1 cellular context compared by ENCODE assay signal in genomic region chr17:18258356-18259038, GRCh38.
TF ChIP-seq lines count a peak whose summit lies in the region.

Gene FLII (minus strand): TSS chr17:18258738. CDS start chr17:18258690, 48 bp downstream.

TF ChIP-seq in WTC11, 78 proteins besides CTCF, POLR2A, EP300 and RAD21 (continued from another document):
- TF ChIP-seq PRDM15 (CRISPR knock-in tag; IDR thresholded peaks at IDR 0.05) (peak; percentile 24; the same call in 1 of the 2 replicates), ZMAT4 (CRISPR knock-in tag; IDR thresholded peaks at IDR 0.05) (no peak), TEAD4 (CRISPR knock-in tag; IDR thresholded peaks at IDR 0.05) (no peak), ZNF416 (CRISPR knock-in tag; IDR thresholded peaks at IDR 0.05) (no peak), NR3C1 (CRISPR knock-in tag; conservative IDR thresholded peaks at IDR 0.05; ENCODE audit: low read depth) (no peak), ERG (CRISPR knock-in tag; IDR thresholded peaks at IDR 0.05) (no peak), KAT7 (CRISPR knock-in tag; IDR thresholded peaks at IDR 0.05; ENCODE audit: borderline replicate concordance) (no peak), JAZF1 (CRISPR knock-in tag; IDR thresholded peaks at IDR 0.05) (no peak), SMAD3 (CRISPR knock-in tag; IDR thresholded peaks at IDR 0.05; ENCODE audit: borderline replicate concordance) (no peak), E2F5 (CRISPR knock-in tag; IDR thresholded peaks at IDR 0.05) (peak; percentile 49; the same call in 1 of the 2 replicates), FOXJ3 (CRISPR knock-in tag; IDR thresholded peaks at IDR 0.05; ENCODE audit: borderline replicate concordance) (no peak), ZNF317 (CRISPR knock-in tag; IDR thresholded peaks at IDR 0.05; ENCODE audit: borderline replicate concordance, low read depth) (no peak), ELF4 (CRISPR knock-in tag; IDR thresholded peaks at IDR 0.05; ENCODE audit: low read depth) (no peak), GTF2I (CRISPR knock-in tag; conservative IDR thresholded peaks at IDR 0.05) (no peak), USF2 (CRISPR knock-in tag; IDR thresholded peaks at IDR 0.05) (no peak), ZNF671 (CRISPR knock-in tag; IDR thresholded peaks at IDR 0.05) (no peak), RORB (CRISPR knock-in tag; IDR thresholded peaks at IDR 0.05) (no peak), RELA (CRISPR knock-in tag; IDR thresholded peaks at IDR 0.05; ENCODE audit: borderline replicate concordance) (no peak), TP53 (CRISPR knock-in tag; IDR thresholded peaks at IDR 0.05) (0 out of 2 replicates have a peak, but pooled peaks have one; percentile 57), ESRRA (CRISPR knock-in tag; IDR thresholded peaks at IDR 0.05; ENCODE audit: borderline replicate concordance) (no peak), ZSCAN18 (CRISPR knock-in tag; IDR thresholded peaks at IDR 0.05) (no peak), ETV6 (CRISPR knock-in tag; IDR thresholded peaks at IDR 0.05) (no peak), GABPB1 (CRISPR knock-in tag; IDR thresholded peaks at IDR 0.05) (no peak), OVOL2 (CRISPR knock-in tag; IDR thresholded peaks at IDR 0.05; ENCODE audit: borderline replicate concordance) (no peak), PRRX2 (CRISPR knock-in tag; IDR thresholded peaks at IDR 0.05) (no peak), CDX4 (CRISPR knock-in tag; IDR thresholded peaks at IDR 0.05; ENCODE audit: borderline replicate concordance) (no peak), EMX1 (CRISPR knock-in tag; IDR thresholded peaks at IDR 0.05) (no peak), MYBL2 (CRISPR knock-in tag; IDR thresholded peaks at IDR 0.05) (no peak), SMAD4 (CRISPR knock-in tag; IDR thresholded peaks at IDR 0.05) (0 out of 2 replicates have a peak, but pooled peaks have one; percentile 18), ZNF263 (CRISPR knock-in tag; IDR thresholded peaks at IDR 0.05; ENCODE audit: low read depth) (no peak)
- TF ChIP-seq, protein P1, sequence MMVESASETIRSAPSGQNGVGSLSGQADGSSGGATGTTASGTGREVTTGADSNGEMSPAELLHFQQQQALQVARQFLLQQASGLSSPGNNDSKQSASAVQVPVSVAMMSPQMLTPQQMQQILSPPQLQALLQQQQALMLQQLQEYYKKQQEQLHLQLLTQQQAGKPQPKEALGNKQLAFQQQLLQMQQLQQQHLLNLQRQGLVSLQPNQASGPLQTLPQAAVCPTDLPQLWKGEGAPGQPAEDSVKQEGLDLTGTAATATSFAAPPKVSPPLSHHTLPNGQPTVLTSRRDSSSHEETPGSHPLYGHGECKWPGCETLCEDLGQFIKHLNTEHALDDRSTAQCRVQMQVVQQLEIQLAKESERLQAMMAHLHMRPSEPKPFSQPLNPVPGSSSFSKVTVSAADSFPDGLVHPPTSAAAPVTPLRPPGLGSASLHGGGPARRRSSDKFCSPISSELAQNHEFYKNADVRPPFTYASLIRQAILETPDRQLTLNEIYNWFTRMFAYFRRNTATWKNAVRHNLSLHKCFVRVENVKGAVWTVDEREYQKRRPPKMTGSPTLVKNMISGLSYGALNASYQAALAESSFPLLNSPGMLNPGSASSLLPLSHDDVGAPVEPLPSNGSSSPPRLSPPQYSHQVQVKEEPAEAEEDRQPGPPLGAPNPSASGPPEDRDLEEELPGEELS (CRISPR knock-in tag; IDR thresholded peaks at IDR 0.05), result peak; percentile 88
- TF ChIP-seq, protein P2, sequence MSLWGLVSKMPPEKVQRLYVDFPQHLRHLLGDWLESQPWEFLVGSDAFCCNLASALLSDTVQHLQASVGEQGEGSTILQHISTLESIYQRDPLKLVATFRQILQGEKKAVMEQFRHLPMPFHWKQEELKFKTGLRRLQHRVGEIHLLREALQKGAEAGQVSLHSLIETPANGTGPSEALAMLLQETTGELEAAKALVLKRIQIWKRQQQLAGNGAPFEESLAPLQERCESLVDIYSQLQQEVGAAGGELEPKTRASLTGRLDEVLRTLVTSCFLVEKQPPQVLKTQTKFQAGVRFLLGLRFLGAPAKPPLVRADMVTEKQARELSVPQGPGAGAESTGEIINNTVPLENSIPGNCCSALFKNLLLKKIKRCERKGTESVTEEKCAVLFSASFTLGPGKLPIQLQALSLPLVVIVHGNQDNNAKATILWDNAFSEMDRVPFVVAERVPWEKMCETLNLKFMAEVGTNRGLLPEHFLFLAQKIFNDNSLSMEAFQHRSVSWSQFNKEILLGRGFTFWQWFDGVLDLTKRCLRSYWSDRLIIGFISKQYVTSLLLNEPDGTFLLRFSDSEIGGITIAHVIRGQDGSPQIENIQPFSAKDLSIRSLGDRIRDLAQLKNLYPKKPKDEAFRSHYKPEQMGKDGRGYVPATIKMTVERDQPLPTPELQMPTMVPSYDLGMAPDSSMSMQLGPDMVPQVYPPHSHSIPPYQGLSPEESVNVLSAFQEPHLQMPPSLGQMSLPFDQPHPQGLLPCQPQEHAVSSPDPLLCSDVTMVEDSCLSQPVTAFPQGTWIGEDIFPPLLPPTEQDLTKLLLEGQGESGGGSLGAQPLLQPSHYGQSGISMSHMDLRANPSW (CRISPR knock-in tag; conservative IDR thresholded peaks at IDR 0.05; ENCODE audit: low read depth), result no peak
- TF ChIP-seq, protein P3, sequence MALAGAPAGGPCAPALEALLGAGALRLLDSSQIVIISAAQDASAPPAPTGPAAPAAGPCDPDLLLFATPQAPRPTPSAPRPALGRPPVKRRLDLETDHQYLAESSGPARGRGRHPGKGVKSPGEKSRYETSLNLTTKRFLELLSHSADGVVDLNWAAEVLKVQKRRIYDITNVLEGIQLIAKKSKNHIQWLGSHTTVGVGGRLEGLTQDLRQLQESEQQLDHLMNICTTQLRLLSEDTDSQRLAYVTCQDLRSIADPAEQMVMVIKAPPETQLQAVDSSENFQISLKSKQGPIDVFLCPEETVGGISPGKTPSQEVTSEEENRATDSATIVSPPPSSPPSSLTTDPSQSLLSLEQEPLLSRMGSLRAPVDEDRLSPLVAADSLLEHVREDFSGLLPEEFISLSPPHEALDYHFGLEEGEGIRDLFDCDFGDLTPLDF (CRISPR knock-in tag; IDR thresholded peaks at IDR 0.05), result no peak
- TF ChIP-seq, protein P4, sequence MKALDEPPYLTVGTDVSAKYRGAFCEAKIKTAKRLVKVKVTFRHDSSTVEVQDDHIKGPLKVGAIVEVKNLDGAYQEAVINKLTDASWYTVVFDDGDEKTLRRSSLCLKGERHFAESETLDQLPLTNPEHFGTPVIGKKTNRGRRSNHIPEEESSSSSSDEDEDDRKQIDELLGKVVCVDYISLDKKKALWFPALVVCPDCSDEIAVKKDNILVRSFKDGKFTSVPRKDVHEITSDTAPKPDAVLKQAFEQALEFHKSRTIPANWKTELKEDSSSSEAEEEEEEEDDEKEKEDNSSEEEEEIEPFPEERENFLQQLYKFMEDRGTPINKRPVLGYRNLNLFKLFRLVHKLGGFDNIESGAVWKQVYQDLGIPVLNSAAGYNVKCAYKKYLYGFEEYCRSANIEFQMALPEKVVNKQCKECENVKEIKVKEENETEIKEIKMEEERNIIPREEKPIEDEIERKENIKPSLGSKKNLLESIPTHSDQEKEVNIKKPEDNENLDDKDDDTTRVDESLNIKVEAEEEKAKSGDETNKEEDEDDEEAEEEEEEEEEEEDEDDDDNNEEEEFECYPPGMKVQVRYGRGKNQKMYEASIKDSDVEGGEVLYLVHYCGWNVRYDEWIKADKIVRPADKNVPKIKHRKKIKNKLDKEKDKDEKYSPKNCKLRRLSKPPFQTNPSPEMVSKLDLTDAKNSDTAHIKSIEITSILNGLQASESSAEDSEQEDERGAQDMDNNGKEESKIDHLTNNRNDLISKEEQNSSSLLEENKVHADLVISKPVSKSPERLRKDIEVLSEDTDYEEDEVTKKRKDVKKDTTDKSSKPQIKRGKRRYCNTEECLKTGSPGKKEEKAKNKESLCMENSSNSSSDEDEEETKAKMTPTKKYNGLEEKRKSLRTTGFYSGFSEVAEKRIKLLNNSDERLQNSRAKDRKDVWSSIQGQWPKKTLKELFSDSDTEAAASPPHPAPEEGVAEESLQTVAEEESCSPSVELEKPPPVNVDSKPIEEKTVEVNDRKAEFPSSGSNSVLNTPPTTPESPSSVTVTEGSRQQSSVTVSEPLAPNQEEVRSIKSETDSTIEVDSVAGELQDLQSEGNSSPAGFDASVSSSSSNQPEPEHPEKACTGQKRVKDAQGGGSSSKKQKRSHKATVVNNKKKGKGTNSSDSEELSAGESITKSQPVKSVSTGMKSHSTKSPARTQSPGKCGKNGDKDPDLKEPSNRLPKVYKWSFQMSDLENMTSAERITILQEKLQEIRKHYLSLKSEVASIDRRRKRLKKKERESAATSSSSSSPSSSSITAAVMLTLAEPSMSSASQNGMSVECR (CRISPR knock-in tag; IDR thresholded peaks at IDR 0.05; ENCODE audit: borderline replicate concordance), result no peak
- TF ChIP-seq, protein P5, sequence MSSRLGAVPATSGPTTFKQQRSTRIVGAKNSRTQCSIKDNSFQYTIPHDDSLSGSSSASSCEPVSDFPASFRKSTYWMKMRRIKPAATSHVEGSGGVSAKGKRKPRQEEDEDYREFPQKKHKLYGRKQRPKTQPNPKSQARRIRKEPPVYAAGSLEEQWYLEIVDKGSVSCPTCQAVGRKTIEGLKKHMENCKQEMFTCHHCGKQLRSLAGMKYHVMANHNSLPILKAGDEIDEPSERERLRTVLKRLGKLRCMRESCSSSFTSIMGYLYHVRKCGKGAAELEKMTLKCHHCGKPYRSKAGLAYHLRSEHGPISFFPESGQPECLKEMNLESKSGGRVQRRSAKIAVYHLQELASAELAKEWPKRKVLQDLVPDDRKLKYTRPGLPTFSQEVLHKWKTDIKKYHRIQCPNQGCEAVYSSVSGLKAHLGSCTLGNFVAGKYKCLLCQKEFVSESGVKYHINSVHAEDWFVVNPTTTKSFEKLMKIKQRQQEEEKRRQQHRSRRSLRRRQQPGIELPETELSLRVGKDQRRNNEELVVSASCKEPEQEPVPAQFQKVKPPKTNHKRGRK (CRISPR knock-in tag; IDR thresholded peaks at IDR 0.05; ENCODE audit: borderline replicate concordance), result no peak
